1 cellular context compared by ENCODE assay signal in the genomic region with DNA sequence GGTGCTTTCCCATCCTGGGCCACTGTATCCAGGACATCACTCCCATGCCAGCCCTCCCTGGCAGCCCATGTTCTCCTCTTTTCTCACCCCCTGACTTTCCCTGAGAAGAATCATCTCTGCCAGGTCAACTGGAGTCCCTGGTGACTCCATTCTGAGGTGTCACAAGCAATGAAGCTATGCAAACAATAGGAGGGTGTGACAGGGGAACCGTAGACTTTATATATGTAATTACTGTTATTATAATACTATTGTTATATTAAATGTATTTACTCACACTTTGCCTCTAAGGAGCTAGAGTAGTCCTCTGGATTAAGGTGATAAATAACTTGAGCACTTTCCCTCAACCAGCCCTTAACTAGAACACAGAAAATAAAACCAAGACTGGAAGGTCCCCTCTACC.
TF ChIP-seq lines count a peak whose summit lies in the region.

No MANE protein-coding gene starts in this region.

TF ChIP-seq in GM23338, 12 proteins besides CTCF, POLR2A, EP300 and RAD21 (continued from another document):
- TF ChIP-seq NANOG (IDR thresholded peaks at IDR 0.05; ENCODE audit: borderline replicate concordance): no peak
- no peak for TF ChIP-seq JUNB (IDR thresholded peaks at IDR 0.05; ENCODE audit: unreplicated experiment)
